ENCODE assay signal across 23 cellular contexts in the genomic region with DNA sequence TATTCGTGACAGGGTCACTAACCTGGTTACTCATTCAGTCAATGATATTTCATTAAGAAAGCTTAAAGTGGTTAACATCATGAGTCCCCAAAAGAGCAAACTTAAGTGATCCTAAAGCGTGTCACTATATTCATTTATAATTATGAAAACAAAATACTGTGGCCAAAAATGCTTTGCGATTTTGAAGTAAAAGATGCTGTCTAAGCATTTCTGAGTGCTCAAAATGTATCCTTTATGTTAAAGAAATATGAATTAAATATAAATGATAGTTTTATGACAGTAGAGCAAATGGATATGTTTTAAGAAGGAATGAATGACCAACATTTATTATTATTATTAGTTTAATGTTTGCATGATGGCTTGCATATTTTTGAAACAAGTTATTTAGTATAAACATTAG.
"Had no signal": no experiment of that assay in that cellular context is flagged by ENCODE, and none has a peak within 500 bp of the region (broad histone marks: within the 10 kb centered on the region; RNA-seq: fewer than 3 reads in every experiment).

No MANE protein-coding gene starts in this region.

- H3K27me3 ChIP-seq: colonic mucosa, gastrocnemius medialis, heart right ventricle, left lung had no signal

- H3K4me1 ChIP-seq: colonic mucosa, esophagus squamous epithelium, gastrocnemius medialis, left lung, lower lobe of right lung had no signal

- H3K4me3 ChIP-seq: colonic mucosa, esophagus squamous epithelium, gastrocnemius medialis, heart right ventricle, left lung, lower lobe of right lung, mucosa of descending colon had no signal

- ATAC-seq: effector memory CD8-positive, alpha-beta T cell; gastrocnemius medialis; heart right ventricle; left cardiac atrium; left lung; left ventricle myocardium superior; lower lobe of right lung; mucosa of descending colon had no signal

- H3K9me3 ChIP-seq: colonic mucosa, esophagus squamous epithelium, gastrocnemius medialis, heart right ventricle, left lung, lower lobe of right lung, mucosa of descending colon had no signal

- H3K27ac ChIP-seq: colonic mucosa, esophagus squamous epithelium, gastrocnemius medialis, heart right ventricle, left lung, lower lobe of right lung had no signal

- FAIRE-seq: endothelial cell of umbilical vein, islet of Langerhans, keratinocyte had no signal

- H3K36me3 ChIP-seq: colonic mucosa, esophagus squamous epithelium, gastrocnemius medialis, heart right ventricle, left lung, lower lobe of right lung had no signal

- DNase-seq: colonic mucosa; cortex of kidney; effector CD8-positive, alpha-beta T cell; effector memory CD8-positive, alpha-beta T cell; endodermal cell; esophagus squamous epithelium; foreskin fibroblast; foreskin melanocyte; gastrocnemius medialis; glutamatergic neuron; head of caudate nucleus; heart right ventricle; hippocampal formation; left cardiac atrium; left lung; left ventricle myocardium superior; lower lobe of right lung; mesenchymal stem cell; mucosa of descending colon; naive B cell had no signal
